Comparison of ENCODE assay signal across 18 cellular contexts in genomic region chr2:202726070-202726469, GRCh38.
DNase-seq lines count a peak whose midpoint lies in the region; ATAC-seq, FAIRE-seq and TF ChIP-seq lines count a peak whose summit lies in the region.
"Had no signal": no experiment of that assay in that cellular context is flagged by ENCODE, and none has a peak within 500 bp of the region (broad histone marks: within the 10 kb centered on the region; RNA-seq: fewer than 3 reads in every experiment).

No MANE protein-coding gene starts in this region.

- FAIRE-seq in D721Med (lab: Jason Lieb, UNC): peak; percentile 73
- peak; percentile 45 for FAIRE-seq in islet of Langerhans (lab: Jason Lieb, UNC)
- FAIRE-seq: H1, HepG2 had no signal

- H3K79me2 ChIP-seq in smooth muscle cell (ENCODE audit: low read depth): no peaks in the 10 kb centered on the region

- H3K27ac Mint-ChIP-seq in T-helper 17 cell: no peak overlapping the region
- H3K27ac Mint-ChIP-seq: CD8-positive, alpha-beta memory T cell had no signal

- no peaks in the 10 kb centered on the region for H3K36me3 ChIP-seq in smooth muscle cell (ENCODE audit: low read depth)

- DNase-seq in D721Med (ENCODE audit: insufficient read length, low spot score) (no peak), amniotic epithelial cell (ENCODE audit: low read depth) (peak; percentile 77), smooth muscle cell (lab: John Stamatoyannopoulos, UW; ENCODE audit: unreplicated experiment) (no peak), NCI-H146 treated with DMSO at 0.1 percent for 48 hours (lab: John Stamatoyannopoulos, UW; ENCODE audit: unreplicated experiment) (no peak), COLO668 (lab: John Stamatoyannopoulos, UW; ENCODE audit: unreplicated experiment) (no peak), T-helper 17 cell (no peak)
- DNase-seq: BE2C; C1 segment of cervical spinal cord; Caco-2; CD4-positive, CD25-positive, alpha-beta regulatory T cell; CD8-positive, alpha-beta memory T cell; DMS153; DMS79 treated with DMSO at 0.1 percent for 48 hours; GF-D8; H9 had no signal

- no peaks in the 10 kb centered on the region for H3K4me1 ChIP-seq in smooth muscle cell (ENCODE audit: low read depth)
- H3K4me1 ChIP-seq: BE2C had no signal

- no peak overlapping the region for H3K27ac ChIP-seq in smooth muscle cell (ENCODE audit: low read depth)

- no peaks in the 10 kb centered on the region for H3K27me3 ChIP-seq in smooth muscle cell (ENCODE audit: low read depth)
- H3K27me3 ChIP-seq: BE2C had no signal

- H3F3A ChIP-seq in smooth muscle cell (ENCODE audit: low read depth): no peaks in the 10 kb centered on the region

- H3K4me3 ChIP-seq in smooth muscle cell: no peak overlapping the region

- no peak overlapping the region for H2AFZ ChIP-seq in smooth muscle cell (ENCODE audit: low read depth)

- H3K4me2 ChIP-seq in smooth muscle cell: peak overlapping the region; percentile 41

- H3K27me3 Mint-ChIP-seq in T-helper 17 cell: no peaks in the 10 kb centered on the region
- H3K27me3 Mint-ChIP-seq: CD4-positive, CD25-positive, alpha-beta regulatory T cell; CD8-positive, alpha-beta memory T cell had no signal

- H3K9ac ChIP-seq in smooth muscle cell (ENCODE audit: low read depth): no peak overlapping the region

- peaks cover 11% of the 10 kb centered on the region for H3K36me3 Mint-ChIP-seq in T-helper 17 cell (ENCODE audit: low read depth)

- no peak for ATAC-seq in T-helper 17 cell
- ATAC-seq: HepG2 had no signal

- TF ChIP-seq CTCF in D721Med (IDR thresholded peaks at IDR 0.05; ENCODE audit: insufficient read depth, missing control alignments) (no peak), smooth muscle cell (IDR thresholded peaks at IDR 0.05; ENCODE audit: borderline replicate concordance, insufficient read depth, poor library complexity, severe bottlenecking) (no peak)

- H3K9me3 ChIP-seq in smooth muscle cell (replicated peaks; ENCODE audit: low read depth): no peaks in the 10 kb centered on the region
- no peaks in the 10 kb centered on the region for H3K9me3 ChIP-seq in T-helper 17 cell (ENCODE audit: control insufficient read depth, low read length, poor library complexity, severe bottlenecking)
- H3K9me3 ChIP-seq: BE2C, Caco-2 had no signal

- H4K20me1 ChIP-seq in smooth muscle cell (ENCODE audit: low read depth): no peaks in the 10 kb centered on the region

- 57% methylated on average over 3 of the region's 3 CpGs for WGBS in smooth muscle cell (ENCODE audit: low lambda C conversion rate)

- H3K4me3 Mint-ChIP-seq in T-helper 17 cell: no peak overlapping the region
- H3K4me3 Mint-ChIP-seq: CD4-positive, CD25-positive, alpha-beta regulatory T cell; CD8-positive, alpha-beta memory T cell; H9 had no signal

- peaks cover 6% of the 10 kb centered on the region for H3K4me1 Mint-ChIP-seq in T-helper 17 cell
- H3K4me1 Mint-ChIP-seq: H9 had no signal
